In genomic region chr12:109296431-109296830, GRCh38 we compare ENCODE assay signal across 34 cellular contexts. TPM values are rescaled to one million over a fixed set of nuclear protein-coding genes. Genes with fewer than 3 reads are reported as not detected.
"Had no signal": no experiment of that assay in that cellular context is flagged by ENCODE, and none has a peak within 500 bp of the region (broad histone marks: within the 10 kb centered on the region; RNA-seq: fewer than 3 reads in every experiment).

No MANE protein-coding gene starts in this region.

- DNase-seq: activated CD4-positive, alpha-beta T cell treated with anti-CD3 and anti-CD28 coated beads, Interleukin-2, amount 10 ng/mL, durations not matched to agents 24 days and 14 days; activated CD4-positive, alpha-beta T cell treated with anti-CD3 and anti-CD28 coated beads, Interleukin-2, amount 50 U/mL, for 4 hours; activated CD8-positive, alpha-beta T cell treated with anti-CD3 and anti-CD28 coated beads for 36 hours; activated gamma-delta T cell treated with Interleukin-2 at 50 U/mL for 16 hours; activated naive CD4-positive, alpha-beta T cell treated with anti-CD3 and anti-CD28 coated beads, Interleukin-2, amount 50 U/mL, for 16 hours; activated naive CD8-positive, alpha-beta T cell treated with anti-CD3 and anti-CD28 coated beads for 36 hours; activated T-cell treated with anti-CD3 and anti-CD28 coated beads, Interleukin-2, amount 50 U/mL, for 1 hour; activated T-cell treated with anti-CD3 and anti-CD28 coated beads, Interleukin-2, amount 50 U/mL, for 72 hours; amniotic stem cell; brain microvascular endothelial cell; central memory CD4-positive, alpha-beta T cell; MM.1S; MV-4-11; NCI-H1092; NCI-H1436 treated with DMSO at 0.1 percent for 48 hours; NCI-H1694 treated with DMSO at 0.1 percent for 48 hours; NCI-H2029 treated with DMSO at 0.1 percent for 48 hours; NCI-H2107; NCI-H2171; NCI-H510A; NCI-H526; NCI-H748 treated with DMSO at 0.1 percent for 48 hours; NK-92 treated with Interleukin-12 subunit alpha and Interleukin-12 subunit beta, amount 100 ng/mL, for 24 hours; PC-3; Peyer's patch; RPMI8226; SHP77 treated with DMSO at 0.1 percent for 48 hours; SK-N-SH had no signal

- H3K4me2 ChIP-seq: KMS-11, SK-N-SH had no signal

- H3K36me3 ChIP-seq: brain microvascular endothelial cell, Peyer's patch, SJSA1 had no signal

- H3K27me3 ChIP-seq: Peyer's patch had no signal

- H3K4me3 ChIP-seq: Peyer's patch, SJSA1 had no signal

- H3K4me1 ChIP-seq: SJSA1 had no signal

- H3K9me3 ChIP-seq: SJSA1, SK-N-SH had no signal

- H3K9ac ChIP-seq: KMS-11, SK-N-SH had no signal

- ATAC-seq: activated CD8-positive, alpha-beta T cell treated with anti-CD3 and anti-CD28 coated beads for 36 hours; activated T-cell treated with anti-CD3 and anti-CD28 coated beads, Interleukin-2, amount 50 U/mL, for 72 hours; activated T-helper 17 cell treated with anti-CD3 and anti-CD28 coated beads, Interleukin-2, amount 50 U/mL, for 72 hours; PC-3 had no signal

- H3K27ac ChIP-seq: brain microvascular endothelial cell, KMS-11, Peyer's patch, SJSA1 had no signal

RNA-seq across cellular contexts. Expression of gene FOXN4, which starts 12.7 kb away (rescaled TPM):
- total RNA-seq: activated CD4-positive, alpha-beta T cell treated with anti-CD3 and anti-CD28 coated beads, Interleukin-2, amount 10 ng/mL, durations not matched to agents 24 days and 14 days; activated CD8-positive, alpha-beta memory T cell treated with anti-CD3 and anti-CD28 coated beads for 36 hours; activated CD8-positive, alpha-beta T cell treated with anti-CD3 and anti-CD28 coated beads for 36 hours; activated naive CD8-positive, alpha-beta T cell treated with anti-CD3 and anti-CD28 coated beads for 36 hours; activated T-cell treated with anti-CD3 and anti-CD28 coated beads, Interleukin-2, amount 50 U/mL, for 72 hours; activated T-helper 17 cell treated with anti-CD3 and anti-CD28 coated beads, Interleukin-2, amount 50 U/mL, for 72 hours; aorta; LHCN-M2; PC-3; Peyer's patch; SJSA1 had no signal
- polyA plus RNA-seq: aorta had no signal

RNA-seq across cellular contexts. Expression of gene MYO1H, which starts 51.3 kb away (rescaled TPM):
- total RNA-seq: activated CD4-positive, alpha-beta T cell treated with anti-CD3 and anti-CD28 coated beads, Interleukin-2, amount 10 ng/mL, durations not matched to agents 24 days and 14 days; activated CD8-positive, alpha-beta memory T cell treated with anti-CD3 and anti-CD28 coated beads for 36 hours; activated CD8-positive, alpha-beta T cell treated with anti-CD3 and anti-CD28 coated beads for 36 hours; activated naive CD8-positive, alpha-beta T cell treated with anti-CD3 and anti-CD28 coated beads for 36 hours; activated T-cell treated with anti-CD3 and anti-CD28 coated beads, Interleukin-2, amount 50 U/mL, for 72 hours; activated T-helper 17 cell treated with anti-CD3 and anti-CD28 coated beads, Interleukin-2, amount 50 U/mL, for 72 hours; aorta; LHCN-M2; PC-3; Peyer's patch; SJSA1 had no signal
- polyA plus RNA-seq: aorta, SK-N-SH had no signal
